1 cellular context compared by ENCODE assay signal in the genomic region with DNA sequence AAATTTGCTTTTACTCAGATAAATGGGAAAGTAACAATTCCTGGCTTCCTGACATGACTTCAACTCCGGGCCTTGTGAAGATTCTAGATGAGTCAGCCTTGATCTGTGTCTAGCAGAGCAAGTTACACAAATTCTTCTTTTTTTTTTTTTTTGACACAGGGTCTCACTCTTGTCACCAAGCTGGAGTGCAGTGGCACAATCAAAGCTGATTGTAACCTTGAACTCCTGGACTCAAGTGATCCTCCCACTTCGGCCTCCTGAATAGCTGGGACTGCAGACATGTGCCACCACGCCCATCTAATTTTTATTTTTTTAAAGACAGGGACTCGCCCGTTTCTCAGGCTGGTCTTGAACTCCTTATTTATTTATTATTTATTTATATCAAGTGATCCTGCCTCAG.
TF ChIP-seq lines count a peak whose summit lies in the region.

No MANE protein-coding gene starts in this region.

TF ChIP-seq in K562, 482 proteins besides CTCF, POLR2A, EP300 and RAD21:
- TF ChIP-seq, protein P1, sequence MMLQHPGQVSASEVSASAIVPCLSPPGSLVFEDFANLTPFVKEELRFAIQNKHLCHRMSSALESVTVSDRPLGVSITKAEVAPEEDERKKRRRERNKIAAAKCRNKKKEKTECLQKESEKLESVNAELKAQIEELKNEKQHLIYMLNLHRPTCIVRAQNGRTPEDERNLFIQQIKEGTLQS (IDR thresholded peaks at IDR 0.05), result peak; percentile 46; the same call in 1 of the 2 replicates
- TF ChIP-seq, protein P1 (CRISPR knock-in tag; conservative IDR thresholded peaks at IDR 0.05), result no peak
- TF ChIP-seq MCM3 (IDR thresholded peaks at IDR 0.05) (no peak), ZNF384 (IDR thresholded peaks at IDR 0.05; ENCODE audit: low read depth, low read length) (peak; percentile 79), JUN (IDR thresholded peaks at IDR 0.05; ENCODE audit: borderline replicate concordance, low read depth, low read length) (0 out of 2 replicates have a peak, but pooled peaks have one; percentile 16), JUN (CRISPR knock-in tag; IDR thresholded peaks at IDR 0.05; ENCODE audit: borderline replicate concordance) (no peak), ZNF175 (CRISPR knock-in tag; IDR thresholded peaks at IDR 0.05; ENCODE audit: low read depth) (no peak), CCNT2 (IDR thresholded peaks at IDR 0.05; ENCODE audit: borderline replicate concordance, extremely low read depth, insufficient read length, low read depth, low read length) (no peak), FOSL1 (tag; conservative IDR thresholded peaks at IDR 0.05) (peak; percentile 27; the same call in 1 of the 2 replicates), JUND (IDR thresholded peaks at IDR 0.05; ENCODE audit: borderline replicate concordance, low read depth, low read length) (peak; percentile 24; the same call in 1 of the 2 replicates), JUND (tag; IDR thresholded peaks at IDR 0.05; ENCODE audit: borderline replicate concordance, low read depth, low read length) (0 out of 3 replicates have a peak, but pooled peaks have one; percentile 32), POU5F1 (IDR thresholded peaks at IDR 0.05; ENCODE audit: borderline replicate concordance, low read depth, low read length, partially characterized antibody) (no peak), RCOR1 (IDR thresholded peaks at IDR 0.05; ENCODE audit: borderline replicate concordance in 1 of 2, low read depth in 2 of 2, low read length in 2 of 2) (no peak), ARID1B (IDR thresholded peaks at IDR 0.05) (0 out of 2 replicates have a peak, but pooled peaks have one; percentile 8)
- TF ChIP-seq, protein P2, sequence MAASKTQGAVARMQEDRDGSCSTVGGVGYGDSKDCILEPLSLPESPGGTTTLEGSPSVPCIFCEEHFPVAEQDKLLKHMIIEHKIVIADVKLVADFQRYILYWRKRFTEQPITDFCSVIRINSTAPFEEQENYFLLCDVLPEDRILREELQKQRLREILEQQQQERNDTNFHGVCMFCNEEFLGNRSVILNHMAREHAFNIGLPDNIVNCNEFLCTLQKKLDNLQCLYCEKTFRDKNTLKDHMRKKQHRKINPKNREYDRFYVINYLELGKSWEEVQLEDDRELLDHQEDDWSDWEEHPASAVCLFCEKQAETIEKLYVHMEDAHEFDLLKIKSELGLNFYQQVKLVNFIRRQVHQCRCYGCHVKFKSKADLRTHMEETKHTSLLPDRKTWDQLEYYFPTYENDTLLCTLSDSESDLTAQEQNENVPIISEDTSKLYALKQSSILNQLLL (CRISPR knock-in tag; IDR thresholded peaks at IDR 0.05; ENCODE audit: borderline replicate concordance), result no peak
